In genomic region chr12:114679942-114680341, GRCh38 we compare ENCODE assay signal across 11 cellular contexts. TPM values are rescaled to one million over a fixed set of nuclear protein-coding genes. Genes with fewer than 3 reads are reported as not detected.
A peak's percentile ranks its signal among the peaks of the same experiment; 100 is the strongest.
DNase-seq lines count a peak whose midpoint lies in the region; ATAC-seq and TF ChIP-seq lines count a peak whose summit lies in the region.
"Had no signal": no experiment of that assay in that cellular context is flagged by ENCODE, and none has a peak within 500 bp of the region (broad histone marks: within the 10 kb centered on the region; RNA-seq: fewer than 3 reads in every experiment).

No MANE protein-coding gene starts in this region.

- peaks cover 73% of the 10 kb centered on the region for H3K36me3 Mint-ChIP-seq in endodermal cell (ENCODE audit: low read depth)
- H3K36me3 Mint-ChIP-seq in CD8-positive, alpha-beta T cell, result no peaks in the 10 kb centered on the region

- no peak overlapping the region for H3K27ac Mint-ChIP-seq in endodermal cell
- H3K27ac Mint-ChIP-seq in CD8-positive, alpha-beta T cell, result no peak overlapping the region
- H3K27ac Mint-ChIP-seq: stimulated activated naive CD8-positive, alpha-beta T cell treated with anti-CD3 and anti-CD28 coated beads, Interleukin-15, Interleukin-2, amounts not matched to agents 100 ng/mL and 50 ng/mL, for 24 hours; T-helper 1 cell treated with Interleukin-12 subunit alpha and Interleukin-12 subunit beta and Interleukin-4 antibody, amounts not matched to agents 30 μg/mL and 1 μg/mL, for 36 hours had no signal

- POLR2A ChIA-PET in CD8-positive, alpha-beta T cell (lab: Charles Lee), result no interaction called here

- H3K4me1 ChIP-seq in right atrium auricular region (peaks cover 0 to 22% of the 10 kb centered on the region in 2 donors), endodermal cell (ENCODE audit: control insufficient read depth, insufficient read depth, low read length) (peaks cover 13% of the 10 kb centered on the region), mucosa of stomach (ENCODE audit: control insufficient read depth, insufficient read depth, low read length) (peaks cover 18% of the 10 kb centered on the region)
- peaks cover 16% of the 10 kb centered on the region for H3K4me1 ChIP-seq in CD8-positive, alpha-beta T cell (ENCODE audit: insufficient read depth, low read length)

- peak overlapping the region; percentile 12 to 90 for H3K27ac ChIP-seq in right atrium auricular region
- H3K27ac ChIP-seq in endodermal cell (ENCODE audit: low read depth, low read length), result no peak overlapping the region
- no peak overlapping the region for H3K27ac ChIP-seq in CD8-positive, alpha-beta T cell (ENCODE audit: low read depth, low read length)

- DNase-seq in right atrium auricular region (ENCODE audit: low spot score) (no peak), Right ventricle myocardium inferior (ENCODE audit: missing footprints) (no peak), endodermal cell (peak; percentile 59), erythroblast (lab: John Stamatoyannopoulos, UW) (no peak)
- DNase-seq in CD8-positive, alpha-beta T cell, result no peak
- DNase-seq: stimulated activated CD4-positive, alpha-beta T cell treated with anti-CD3 and anti-CD28 coated beads, Interleukin-2, amount 100 ng/mL, for 48 hours had no signal

- H3K9me3 ChIP-seq in right atrium auricular region, result no peaks in the 10 kb centered on the region
- H3K9me3 ChIP-seq in endodermal cell (ENCODE audit: control insufficient read depth, low read length), result no peaks in the 10 kb centered on the region
- H3K9me3 ChIP-seq in mucosa of stomach (ENCODE audit: control insufficient read depth, low read length), result no peaks in the 10 kb centered on the region
- H3K9me3 ChIP-seq in CD8-positive, alpha-beta T cell (ENCODE audit: low read length), result no peaks in the 10 kb centered on the region

- peaks cover 92% of the 10 kb centered on the region for H3K27me3 Mint-ChIP-seq in endodermal cell (ENCODE audit: insufficient read depth)
- peaks cover 82% of the 10 kb centered on the region for H3K27me3 Mint-ChIP-seq in CD8-positive, alpha-beta T cell (ENCODE audit: low read depth)

- H3K9me3 Mint-ChIP-seq in endodermal cell, result no peaks in the 10 kb centered on the region
- H3K9me3 Mint-ChIP-seq in CD8-positive, alpha-beta T cell, result no peaks in the 10 kb centered on the region
- H3K9me3 Mint-ChIP-seq: T-helper 1 cell treated with Interleukin-12 subunit alpha and Interleukin-12 subunit beta and Interleukin-4 antibody, amounts not matched to agents 30 μg/mL and 1 μg/mL, for 36 hours had no signal

- H3K9ac ChIP-seq in endodermal cell (ENCODE audit: extremely low read depth, low read length, poor library complexity, severe bottlenecking) (no peak overlapping the region), mucosa of stomach (ENCODE audit: low read length) (peak overlapping the region; percentile 6)

- WGBS in endodermal cell (ENCODE audit: insufficient coverage in 1 of 2, insufficient read length in 1 of 2), 2 experiments, result 3 to 19% methylated on average over 4 to 11 of the region's 11 CpGs

- TF ChIP-seq POLR2A in erythroblast (IDR thresholded peaks at IDR 0.05; ENCODE audit: low read length), result no peak

- no peaks in the 10 kb centered on the region for H3K27me3 ChIP-seq in right atrium auricular region
- H3K27me3 ChIP-seq in endodermal cell (ENCODE audit: control insufficient read depth, insufficient read depth, low read length, poor library complexity, severe bottlenecking), result peaks cover 89% of the 10 kb centered on the region
- H3K27me3 ChIP-seq in mucosa of stomach (ENCODE audit: control insufficient read depth, insufficient read depth, low read length), result peaks cover 40% of the 10 kb centered on the region
- peaks cover 27% of the 10 kb centered on the region for H3K27me3 ChIP-seq in CD8-positive, alpha-beta T cell (ENCODE audit: insufficient read depth, low read length)

- peak overlapping the region; percentile 92 for H3K4me3 Mint-ChIP-seq in endodermal cell
- H3K4me3 Mint-ChIP-seq in CD8-positive, alpha-beta T cell, result no peak overlapping the region
- H3K4me3 Mint-ChIP-seq: stimulated activated naive CD8-positive, alpha-beta T cell treated with anti-CD3 and anti-CD28 coated beads, Interleukin-15, Interleukin-2, amounts not matched to agents 100 ng/mL and 50 ng/mL, for 24 hours; T-helper 1 cell treated with Interleukin-12 subunit alpha and Interleukin-12 subunit beta and Interleukin-4 antibody, amounts not matched to agents 30 μg/mL and 1 μg/mL, for 36 hours had no signal

- H3K4me1 Mint-ChIP-seq in endodermal cell, result peaks cover 43% of the 10 kb centered on the region
- H3K4me1 Mint-ChIP-seq in CD8-positive, alpha-beta T cell (ENCODE audit: low read depth), result peaks cover 20% of the 10 kb centered on the region

- H3K36me3 ChIP-seq in right atrium auricular region (peaks cover under 1% of the 10 kb centered on the region), endodermal cell (ENCODE audit: control insufficient read depth, insufficient read depth, low read length) (peaks cover 42% of the 10 kb centered on the region), mucosa of stomach (ENCODE audit: control insufficient read depth, insufficient read depth, low read length) (no peaks in the 10 kb centered on the region)
- H3K36me3 ChIP-seq in CD8-positive, alpha-beta T cell (ENCODE audit: insufficient read depth, low read length), result no peaks in the 10 kb centered on the region

- TF ChIP-seq CTCF in right atrium auricular region (IDR thresholded peaks at IDR 0.05) (no peak), endodermal cell (conservative IDR thresholded peaks at IDR 0.05) (no peak)
- TF ChIP-seq CTCF in CD8-positive, alpha-beta T cell (IDR thresholded peaks at IDR 0.05), result no peak

- intact Hi-C loops in Right ventricle myocardium inferior (cut with DNase I), result loop anchor here (5.0 to 10.0 kb wide), 3 partner anchors 275 to 1072 kb away; no protein-coding TSS in a partner anchor
- intact Hi-C loops in CD8-positive, alpha-beta T cell (cut with DNase I, micrococcal nuclease), result no loop called here

- H3K4me3 ChIP-seq in right atrium auricular region (peak overlapping the region; percentile 58 to 67), endodermal cell (ENCODE audit: low read length) (peak overlapping the region; percentile 95), mucosa of stomach (ENCODE audit: low read length) (no peak overlapping the region)
- H3K4me3 ChIP-seq in CD8-positive, alpha-beta T cell (ENCODE audit: low read depth, low read length), result no peak overlapping the region

- no peak for ATAC-seq in Right ventricle myocardium inferior
- no peak for ATAC-seq in CD8-positive, alpha-beta T cell
- no peak for ATAC-seq in GM18519 (IDR thresholded peaks at IDR 0.05; ENCODE audit: low FRiP score, unreplicated experiment)
- ATAC-seq in GM21786 (IDR thresholded peaks at IDR 0.05; ENCODE audit: unreplicated experiment), result no peak

- CTCF ChIA-PET in CD8-positive, alpha-beta T cell (lab: Charles Lee), result no interaction called here

RNA-seq across cellular contexts. Expression of gene TBX3, which starts 4.0 kb away (rescaled TPM):
- 10 to 100 TPM in 1 of 2 donors, 1 to 10 TPM in 1; 6.1 to 16.1 TPM for total RNA-seq in right atrium auricular region
- 11.9 TPM for total RNA-seq in Right ventricle myocardium inferior
- total RNA-seq in endodermal cell, result 10 to 100 TPM; 80.8 to 88.1 TPM
- polyA plus RNA-seq in endodermal cell (2013, experiment 1 of 2), result 5.5 TPM
- 5.9 TPM for polyA plus RNA-seq in endodermal cell (2013, experiment 2 of 2)
- not detected for total RNA-seq in CD8-positive, alpha-beta T cell

Comparison
In these comparisons a context has a peak if more than half of its experiments do, and no peak if none do; other contexts are left out.
1. H3K27ac ChIP-seq: peak in right atrium auricular region (2 of 2); none in endodermal cell (single experiment) and CD8-positive, alpha-beta T cell (single experiment).
2. H3K4me3 ChIP-seq: peak in right atrium auricular region (2 of 2) and endodermal cell (single experiment); none in mucosa of stomach (single experiment) and CD8-positive, alpha-beta T cell (single experiment).
3. RNA of gene TBX3, which starts 4.0 kb away (total RNA-seq): 80.8 to 88.1 TPM in endodermal cell, 6.1 to 16.1 TPM in right atrium auricular region and 11.9 TPM in Right ventricle myocardium inferior (single experiment); not detected in CD8-positive, alpha-beta T cell; every median in the first group is over 4 times any median in the second.